In the genomic region with DNA sequence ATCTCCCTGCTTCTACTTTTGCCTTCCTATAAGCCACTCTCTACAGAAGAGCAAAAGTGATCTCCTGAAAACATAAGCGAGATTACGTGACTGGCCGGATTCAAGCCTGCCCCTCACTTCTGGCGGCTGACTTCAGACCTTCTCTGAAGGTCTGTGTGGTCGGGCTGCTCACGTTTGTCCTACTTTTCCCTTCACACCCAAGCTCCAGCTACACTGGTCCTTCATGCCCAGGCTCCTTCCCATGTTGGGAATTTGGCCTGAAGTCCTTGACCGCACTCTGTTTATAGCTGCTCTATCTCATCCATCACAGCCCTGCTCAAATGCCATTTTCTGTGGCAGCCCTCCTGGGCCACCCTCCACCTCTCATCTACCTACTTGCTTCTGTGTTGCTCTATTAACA, we compare ENCODE assay signal across 21 cellular contexts. TPM values are rescaled to one million over a fixed set of nuclear protein-coding genes. Genes with fewer than 3 reads are reported as not detected.
DNase-seq lines count a peak whose midpoint lies in the region; ATAC-seq and TF ChIP-seq lines count a peak whose summit lies in the region.
"Had no signal": no experiment of that assay in that cellular context is flagged by ENCODE, and none has a peak within 500 bp of the region (broad histone marks: within the 10 kb centered on the region; RNA-seq: fewer than 3 reads in every experiment).

No MANE protein-coding gene starts in this region.

- H3K36me3 ChIP-seq in RWPE2 (ENCODE audit: low read depth): no peaks in the 10 kb centered on the region
- no peaks in the 10 kb centered on the region for H3K36me3 ChIP-seq in gastrocnemius medialis
- no peaks in the 10 kb centered on the region for H3K36me3 ChIP-seq in brain microvascular endothelial cell (replicated peaks)

- TF ChIP-seq POLR2A in gastrocnemius medialis (IDR thresholded peaks at IDR 0.05): no peak

- peaks cover 7% of the 10 kb centered on the region for H3K36me3 Mint-ChIP-seq in T-helper 17 cell (ENCODE audit: low read depth)
- H3K36me3 Mint-ChIP-seq: CD4-positive, alpha-beta memory T cell had no signal

- H3K4me1 Mint-ChIP-seq in T-helper 17 cell: peaks cover 4% of the 10 kb centered on the region
- H3K4me1 Mint-ChIP-seq: GM23338, H9 had no signal

- H3K27me3 ChIP-seq in RWPE2 (ENCODE audit: insufficient read depth, poor library complexity, severe bottlenecking): no peaks in the 10 kb centered on the region
- H3K27me3 ChIP-seq in gastrocnemius medialis: no peaks in the 10 kb centered on the region
- H3K27me3 ChIP-seq in brain microvascular endothelial cell (replicated peaks): no peaks in the 10 kb centered on the region

- no peak for TF ChIP-seq CTCF in RWPE2 (IDR thresholded peaks at IDR 0.05; ENCODE audit: poor library complexity, severe bottlenecking)
- no peak for TF ChIP-seq CTCF in gastrocnemius medialis (IDR thresholded peaks at IDR 0.05 in 4 of 5, conservative IDR thresholded peaks at IDR 0.05 in 1 of 5)
- TF ChIP-seq CTCF in brain microvascular endothelial cell (IDR thresholded peaks at IDR 0.05; ENCODE audit: low read depth, low read length, missing control alignments): no peak

- H3K27ac Mint-ChIP-seq in T-helper 17 cell: peak overlapping the region; percentile 54
- H3K27ac Mint-ChIP-seq: GM23338, H9 had no signal

- H3K4me3 ChIP-seq in RWPE2 (ENCODE audit: severe bottlenecking) (no peak overlapping the region), gastrocnemius medialis (no peak overlapping the region), brain microvascular endothelial cell (ENCODE audit: low read depth, low read length) (no peak overlapping the region)
- H3K4me3 ChIP-seq: GM23338 had no signal

- in situ Hi-C loops in gastrocnemius medialis (cut with MboI; ENCODE audit: low sequenced_read_pairs in 4 of 4) (no loop called here), brain microvascular endothelial cell (cut with HindIII; ENCODE audit: low pct_ligation_motif_present, low sequenced_read_pairs) (no loop called here)

- H3K27me3 Mint-ChIP-seq in T-helper 17 cell: peaks cover 30% of the 10 kb centered on the region

- intact Hi-C loops in gastrocnemius medialis (cut with DNase I; ENCODE audit: low total_unique reads): no loop called here

- DNase-seq in RWPE2 (ENCODE audit: low spot score): peak; percentile 29
- no peak for DNase-seq in T-helper 17 cell
- no peak for DNase-seq in gastrocnemius medialis
- DNase-seq in brain microvascular endothelial cell: no peak
- no peak for DNase-seq in cerebellar cortex (ENCODE audit: low spot score)
- DNase-seq: C1 segment of cervical spinal cord; Calu3; CD4-positive, alpha-beta memory T cell; COR-L47; DMS53; DMS79 treated with DMSO at 0.1 percent for 48 hours; GF-D8; H9 had no signal

- H3K4me3 Mint-ChIP-seq in T-helper 17 cell: no peak overlapping the region
- H3K4me3 Mint-ChIP-seq: CD4-positive, alpha-beta memory T cell; GM23338; H9 had no signal

- no peaks in the 10 kb centered on the region for H3K9me3 ChIP-seq in RWPE2 (ENCODE audit: severe bottlenecking)
- no peaks in the 10 kb centered on the region for H3K9me3 ChIP-seq in T-helper 17 cell (ENCODE audit: control insufficient read depth, low read length, poor library complexity, severe bottlenecking)
- H3K9me3 ChIP-seq in gastrocnemius medialis: no peaks in the 10 kb centered on the region

- ATAC-seq in RWPE2 (ENCODE audit: low read depth): no peak
- ATAC-seq in T-helper 17 cell: no peak
- no peak for ATAC-seq in gastrocnemius medialis
- ATAC-seq in esophagus mucosa: no peak
- ATAC-seq: GM23338, HCT116 had no signal

- H3K4me1 ChIP-seq in RWPE2 (ENCODE audit: insufficient read depth, poor library complexity, severe bottlenecking) (peaks cover 15% of the 10 kb centered on the region), gastrocnemius medialis (peaks cover 42 to 45% of the 10 kb centered on the region in 2 donors)

- H3K27ac ChIP-seq in RWPE2 (ENCODE audit: poor library complexity, severe bottlenecking) (no peak overlapping the region), gastrocnemius medialis (peak overlapping the region; percentile 19 to 62 (median 50)), brain microvascular endothelial cell (no peak overlapping the region)

RNA-seq across cellular contexts. Expression of gene PLA2G4E, which starts 6.7 kb away (rescaled TPM):
- total RNA-seq in T-helper 17 cell: not detected
- not detected for total RNA-seq in gastrocnemius medialis
- total RNA-seq in esophagus mucosa: 18.1 TPM
- total RNA-seq: A172; A673; CD4-positive, alpha-beta memory T cell; Daoy; G401; GM23338; H4; H9 had no signal

RNA-seq across cellular contexts. Expression of gene EHD4, which starts 55.2 kb away (rescaled TPM):
- total RNA-seq in T-helper 17 cell (10 to 100 TPM; 57.6 to 79.9 TPM), gastrocnemius medialis (1 to 10 TPM; 3.8 to 7.1 (median 4.3) TPM), esophagus mucosa (32.0 TPM)

Comparison
In these comparisons a context has a peak if more than half of its experiments do, and no peak if none do; other contexts are left out.
1. H3K27ac ChIP-seq: peak in gastrocnemius medialis (4 of 4); none in RWPE2 (single experiment) and brain microvascular endothelial cell (single experiment).
2. RNA of gene PLA2G4E, which starts 6.7 kb away (total RNA-seq): 18.1 TPM in esophagus mucosa (single experiment); not detected in T-helper 17 cell and not detected in gastrocnemius medialis; every median in the first group is over 10 times any median in the second.